26 cellular contexts compared by ENCODE assay signal in genomic region chr6:28861339-28861738, GRCh38.
"Had no signal": no experiment of that assay in that cellular context is flagged by ENCODE, and none has a peak within 500 bp of the region (broad histone marks: within the 10 kb centered on the region; RNA-seq: fewer than 3 reads in every experiment).

No MANE protein-coding gene starts in this region.

- H3K9me3 ChIP-seq: suprapubic skin, testis, thoracic aorta, thyroid gland, transverse colon, upper lobe of left lung, upper lobe of right lung, uterus, vagina had no signal

- DNase-seq: stimulated activated CD4-positive, alpha-beta T cell treated with anti-CD3 and anti-CD28 coated beads, Interleukin-2, amount 100 ng/mL, for 48 hours; stimulated activated CD4-positive, alpha-beta T cell treated with anti-CD3 and anti-CD28 coated beads, Interleukin-4, amount 100 ng/mL, for 1 hour; stimulated activated CD4-positive, alpha-beta T cell treated with anti-CD3 and anti-CD28 coated beads, Interleukin-4, amount 100 ng/mL, for 24 hours; stimulated activated CD4-positive, alpha-beta T cell treated with anti-CD3 and anti-CD28 coated beads, Interleukin-4, amount 100 ng/mL, for 4 hours; stimulated activated CD8-positive, alpha-beta memory T cell treated with anti-CD3 and anti-CD28 coated beads, Interleukin-4, amount 100 ng/mL, for 48 hours; stimulated activated naive B cell treated with anti-CD40 and anti-IgM and Interleukin-4, amounts not matched to agents 10 μg/mL and 1 μg/mL and 100 μg/mL, for 72 hours; stimulated activated naive CD4-positive, alpha-beta T cell; stimulated activated naive CD4-positive, alpha-beta T cell treated with Interleukin-2 at 50 U/mL for 16 hours; stimulated activated naive CD8-positive, alpha-beta T cell treated with anti-CD3 and anti-CD28 coated beads, Interleukin-15, amount 100 ng/mL, for 72 hours; stimulated activated naive CD8-positive, alpha-beta T cell treated with anti-CD3 and anti-CD28 coated beads, Interleukin-15, Interleukin-2, amounts not matched to agents 100 U/mL and 50 U/mL, for 24 hours; stomach; testis; thyroid gland; tibial artery; transverse colon; trophoblast cell; upper lobe of right lung; uterus had no signal

- H3K36me3 ChIP-seq: stomach, suprapubic skin, thoracic aorta, thyroid gland, tibial artery, tibial nerve, transverse colon, upper lobe of left lung, upper lobe of right lung, uterus, vagina had no signal

- H3K27me3 ChIP-seq: testis, thyroid gland, tibial artery, tibial nerve, upper lobe of left lung, upper lobe of right lung, uterus, vagina had no signal

- FAIRE-seq: urothelium cell line had no signal

- ATAC-seq: stimulated activated effector memory CD8-positive, alpha-beta T cell treated with anti-CD3 and anti-CD28 coated beads, Interleukin-12 subunit alpha, Interleukin-12 subunit beta, amount 100 ng/mL, for 72 hours; stimulated activated memory B cell treated with anti-CD40 and anti-IgM and Interleukin-4, amounts not matched to agents 10 μg/mL and 1 μg/mL and 100 μg/mL, for 72 hours; stimulated activated naive B cell treated with anti-CD40 and anti-IgM and Interleukin-4, amounts not matched to agents 10 μg/mL and 1 μg/mL and 100 μg/mL, for 72 hours; stimulated activated naive CD8-positive, alpha-beta T cell treated with anti-CD3 and anti-CD28 coated beads, Interleukin-15, amount 100 ng/mL, for 72 hours; stimulated activated naive CD8-positive, alpha-beta T cell treated with anti-CD3 and anti-CD28 coated beads, Interleukin-15, Interleukin-2, amounts not matched to agents 100 U/mL and 50 U/mL, for 24 hours; upper lobe of right lung had no signal

- H3K27ac ChIP-seq: stomach, suprapubic skin, testis, thoracic aorta, thyroid gland, tibial artery, tibial nerve, transverse colon, upper lobe of left lung, upper lobe of right lung, uterus, vagina had no signal

- H3K4me1 ChIP-seq: testis had no signal

- H3K4me3 ChIP-seq: stomach, suprapubic skin, thoracic aorta, thyroid gland, tibial artery, tibial nerve, transverse colon, upper lobe of left lung, upper lobe of right lung, uterus, vagina had no signal
